Comparison of ENCODE assay signal across 8 cellular contexts in the genomic region with DNA sequence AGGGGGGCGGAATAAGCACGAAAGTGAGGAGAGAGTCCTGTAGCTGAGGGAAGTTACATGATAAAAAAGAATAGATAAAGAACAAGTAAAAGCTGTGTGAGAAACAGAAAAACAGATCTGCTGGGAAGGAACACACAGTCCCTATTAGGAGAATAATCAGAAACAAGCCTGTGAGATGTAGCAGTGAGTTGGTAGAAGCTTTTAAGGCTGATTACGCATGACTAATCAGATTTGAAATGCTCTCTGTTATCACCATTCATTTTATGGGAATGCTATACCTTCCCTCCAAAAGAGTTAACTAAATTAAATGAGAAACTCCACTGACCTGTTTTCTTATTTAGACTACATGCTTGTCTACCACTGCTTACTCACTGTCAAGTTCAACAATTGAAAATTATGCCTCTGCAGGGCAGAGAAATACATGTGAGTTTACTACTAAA. TPM values are rescaled to one million over a fixed set of nuclear protein-coding genes. Genes with fewer than 3 reads are reported as not detected.
A peak's percentile ranks its signal among the peaks of the same experiment; 100 is the strongest.
DNase-seq lines count a peak whose midpoint lies in the region; ATAC-seq lines count a peak whose summit lies in the region.
"Had no signal": no experiment of that assay in that cellular context is flagged by ENCODE, and none has a peak within 500 bp of the region (broad histone marks: within the 10 kb centered on the region; RNA-seq: fewer than 3 reads in every experiment).

No MANE protein-coding gene starts in this region.

- peaks cover 0 to 1% (median 1%) of the 10 kb centered on the region in 3 donors for H3K27me3 Mint-ChIP-seq in immature natural killer cell (ENCODE audit: low read depth in 3 of 3)

- peak overlapping the region; percentile 79 for H3K27ac ChIP-seq in caudate nucleus (ENCODE audit: low read depth, low read length)
- H3K27ac ChIP-seq in temporal lobe (ENCODE audit: low read depth, low read length) = peak overlapping the region; percentile 59

- H3K27ac Mint-ChIP-seq in immature natural killer cell = peak overlapping the region in 4 of 6 donors; percentile 1 to 75 (median 60)

- H3K36me3 Mint-ChIP-seq in immature natural killer cell = no peaks in the 10 kb centered on the region

- H3K9me3 Mint-ChIP-seq in immature natural killer cell = no peaks in the 10 kb centered on the region

- peak; percentile 77 for DNase-seq in M059J (ENCODE audit: low read depth)
- no peak for DNase-seq in caudate nucleus (lab: John Stamatoyannopoulos, UW)
- DNase-seq in immature natural killer cell = no peak
- no peak for DNase-seq in stimulated activated CD4-positive, alpha-beta T cell treated with anti-CD3 and anti-CD28 coated beads, Interleukin-4, amount 100 ng/mL, for 24 hours
- DNase-seq in SHP77 (lab: John Stamatoyannopoulos, UW) = no peak
- DNase-seq: activated naive CD4-positive, alpha-beta T cell treated with Interleukin-2 at 50 U/mL for 16 hours had no signal

- H3K4me1 Mint-ChIP-seq in immature natural killer cell = peaks cover 58 to 87% of the 10 kb centered on the region in 2 donors

- ATAC-seq in GM21390 (IDR thresholded peaks at IDR 0.05; ENCODE audit: unreplicated experiment) = no peak

- H3K4me3 Mint-ChIP-seq in immature natural killer cell = peak overlapping the region in 1 of 5 donors; percentile 7

RNA-seq across cellular contexts. Expression of a gene that starts 15.8 kb away (rescaled TPM):
- total RNA-seq in M059J (2014; rRNA removed; shearing (Covaris generic)) = 39.0 and 44.6 TPM in 2 replicates
- polyA plus RNA-seq in immature natural killer cell = 10 to 100 TPM; 14.3 to 25.6 (median 18.2) TPM
- 72.5 TPM for total RNA-seq in temporal lobe

RNA-seq across cellular contexts. Expression of a gene that starts 56.3 kb away (rescaled TPM):
- total RNA-seq in M059J (2014; rRNA removed; shearing (Covaris generic)) = 79.6 and 127 TPM in 2 replicates
- polyA plus RNA-seq in immature natural killer cell = 100 to 1,000 TPM; 113 to 167 (median 153) TPM
- 22.4 TPM for total RNA-seq in temporal lobe
